1 cellular context compared by ENCODE assay signal in the genomic region with DNA sequence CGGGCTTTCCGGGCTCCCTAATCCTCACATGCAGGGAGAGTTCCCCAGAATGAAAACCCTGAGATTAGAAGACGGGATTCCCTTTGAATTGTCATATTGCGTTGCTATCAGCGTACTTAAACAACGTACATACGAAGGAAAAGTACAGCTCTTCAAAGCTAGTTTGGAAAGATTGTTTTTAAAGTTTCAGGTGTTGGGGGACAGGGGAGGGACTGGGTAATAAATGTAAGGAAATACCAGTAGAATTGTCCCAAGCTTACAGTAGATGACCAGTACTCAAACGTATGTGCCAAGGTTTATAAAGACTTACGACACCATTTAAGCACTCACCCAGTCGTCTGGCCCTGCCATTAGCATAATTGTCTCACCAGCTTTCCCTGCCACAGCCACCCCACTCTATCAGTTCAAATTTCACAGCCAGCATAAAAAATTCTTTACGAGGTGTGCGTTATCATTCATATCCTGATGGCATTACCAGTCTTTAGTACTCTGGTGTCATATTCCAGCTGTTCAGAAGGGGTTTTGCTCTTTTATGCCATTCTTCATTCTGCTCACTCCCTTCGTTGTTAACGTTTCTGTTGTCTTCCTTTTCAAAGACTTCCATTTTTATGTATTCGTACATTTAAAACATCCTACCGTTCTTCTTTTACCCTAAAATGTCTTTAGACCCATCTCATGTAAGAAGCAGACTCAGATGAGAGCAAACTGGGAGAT.
TF ChIP-seq lines count a peak whose summit lies in the region.

No MANE protein-coding gene starts in this region.

TF ChIP-seq in HEK293, 187 proteins besides CTCF, POLR2A, EP300 and RAD21 (continued from another document):
- TF ChIP-seq SP2 (tag by site-specific recombination; IDR thresholded peaks at IDR 0.05) (no peak), ZNF24 (tag by site-specific recombination; IDR thresholded peaks at IDR 0.05) (no peak), ZNF202 (tag by site-specific recombination; IDR thresholded peaks at IDR 0.05; ENCODE audit: borderline replicate concordance) (no peak), ELK4 (IDR thresholded peaks at IDR 0.05; ENCODE audit: borderline replicate concordance, low read depth, low read length) (no peak), ZNF626 (tag by site-specific recombination; IDR thresholded peaks at IDR 0.05) (no peak), HIC1 (tag by site-specific recombination; IDR thresholded peaks at IDR 0.05) (peak; percentile 82), ZNF501 (tag by site-specific recombination; IDR thresholded peaks at IDR 0.05) (peak; percentile 36), ZNF302 (tag by site-specific recombination; IDR thresholded peaks at IDR 0.05; ENCODE audit: low read depth) (no peak), ZNF555 (tag by site-specific recombination; conservative IDR thresholded peaks at IDR 0.05) (no peak), ZNF354C (tag by site-specific recombination; IDR thresholded peaks at IDR 0.05; ENCODE audit: borderline replicate concordance, low read depth) (no peak), ZNF645 (tag by site-specific recombination; IDR thresholded peaks at IDR 0.05) (no peak), ZNF391 (tag by site-specific recombination; IDR thresholded peaks at IDR 0.05; ENCODE audit: borderline replicate concordance, low read depth) (no peak), ZFP3 (tag by site-specific recombination; IDR thresholded peaks at IDR 0.05; ENCODE audit: low read depth) (no peak), ZNF324 (tag by site-specific recombination; IDR thresholded peaks at IDR 0.05) (0 out of 2 replicates have a peak, but pooled peaks have one; percentile 36), ZBTB10 (tag by site-specific recombination; IDR thresholded peaks at IDR 0.05) (no peak)
